Comparison of ENCODE assay signal across 9 cellular contexts in genomic region chr2:235665656-235666239, GRCh38.
DNase-seq lines count a peak whose midpoint lies in the region; ATAC-seq, FAIRE-seq and TF ChIP-seq lines count a peak whose summit lies in the region.
"Had no signal": no experiment of that assay in that cellular context is flagged by ENCODE, and none has a peak within 500 bp of the region (broad histone marks: within the 10 kb centered on the region; RNA-seq: fewer than 3 reads in every experiment).

No MANE protein-coding gene starts in this region.

- H3K4me1 ChIP-seq in BE2C (peaks cover 9% of the 10 kb centered on the region), ectodermal cell (ENCODE audit: control insufficient read depth, insufficient read depth, low read length) (peaks cover 11% of the 10 kb centered on the region)

- H3K27me3 ChIP-seq in BE2C (peaks cover 8% of the 10 kb centered on the region), ectodermal cell (ENCODE audit: control insufficient read depth, insufficient read depth, low read length, poor library complexity, severe bottlenecking) (peaks cover 9% of the 10 kb centered on the region)

- no peak overlapping the region for H3K27ac Mint-ChIP-seq in nephron progenitor cell

- H3K36me3 ChIP-seq in BE2C, result no peaks in the 10 kb centered on the region
- H3K36me3 ChIP-seq in ectodermal cell (ENCODE audit: control insufficient read depth, insufficient read depth, low read length), result no peaks in the 10 kb centered on the region

- H3K27ac ChIP-seq in ectodermal cell (ENCODE audit: insufficient read depth, low read depth, low read length, poor library complexity, severe bottlenecking), result no peak overlapping the region
- H3K27ac ChIP-seq in RWPE1, result no peak overlapping the region

- DNase-seq in BE2C, result peak; percentile 38
- DNase-seq in NCI-H1694 treated with DMSO at 0.1 percent for 48 hours (lab: John Stamatoyannopoulos, UW), result peak; percentile 69
- DNase-seq in nephron progenitor cell, result peak; percentile 46
- DNase-seq in RWPE1 (ENCODE audit: low spot score), result no peak
- DNase-seq in frontal cortex (ENCODE audit: low spot score in 2 of 2), result no peak
- DNase-seq: activated T-cell treated with anti-CD3 and anti-CD28 coated beads, Interleukin-2, amount 50 U/mL, for 48 hours had no signal

- H3K9me3 ChIP-seq in BE2C (no peaks in the 10 kb centered on the region), ectodermal cell (ENCODE audit: control insufficient read depth, low read length) (no peaks in the 10 kb centered on the region)

- H3K4me3 ChIP-seq in BE2C (ENCODE audit: low read depth, low read length) (peak overlapping the region; percentile 62), ectodermal cell (ENCODE audit: insufficient read depth, low read depth, low read length) (peak overlapping the region; percentile 5)

- ATAC-seq in HG03159 (IDR thresholded peaks at IDR 0.05; ENCODE audit: unreplicated experiment) (no peak), GM21447 (IDR thresholded peaks at IDR 0.05; ENCODE audit: unreplicated experiment) (no peak)

- FAIRE-seq in frontal cortex (lab: Jason Lieb, UNC), result no peak

- no peaks in the 10 kb centered on the region for H3K36me3 Mint-ChIP-seq in nephron progenitor cell (ENCODE audit: low read depth)

- peak overlapping the region; percentile 71 for H3K4me3 Mint-ChIP-seq in nephron progenitor cell

- CTCF ChIA-PET in RWPE1 (lab: Yijun Ruan, JAX), result no interaction called here

- peaks cover 23% of the 10 kb centered on the region for H3K27me3 Mint-ChIP-seq in nephron progenitor cell (ENCODE audit: low read depth, poor library complexity)

- H3K9me3 Mint-ChIP-seq in nephron progenitor cell, result no peaks in the 10 kb centered on the region

- 49 to 62% methylated on average over 10 to 13 of the region's 13 CpGs for WGBS in ectodermal cell, 2 experiments

- TF ChIP-seq CTCF in BE2C (IDR thresholded peaks at IDR 0.05; ENCODE audit: low read depth, low read length) (no peak), nephron progenitor cell (IDR thresholded peaks at IDR 0.05) (no peak), RWPE1 (conservative IDR thresholded peaks at IDR 0.05; ENCODE audit: low read depth) (no peak)

- POLR2A ChIA-PET in RWPE1 (lab: Yijun Ruan, JAX; ENCODE audit: low non-redundant PET), result no interaction called here

- peaks cover 59% of the 10 kb centered on the region for H3K4me1 Mint-ChIP-seq in nephron progenitor cell

Comparison
In these comparisons a context has a peak if more than half of its experiments do, and no peak if none do; other contexts are left out.
1. DNase-seq: peak in BE2C (single experiment), NCI-H1694 treated with DMSO at 0.1 percent for 48 hours (single experiment) and nephron progenitor cell (single experiment); none in RWPE1 (single experiment) and frontal cortex (0 of 2).